24 cellular contexts compared by ENCODE assay signal in the genomic region with DNA sequence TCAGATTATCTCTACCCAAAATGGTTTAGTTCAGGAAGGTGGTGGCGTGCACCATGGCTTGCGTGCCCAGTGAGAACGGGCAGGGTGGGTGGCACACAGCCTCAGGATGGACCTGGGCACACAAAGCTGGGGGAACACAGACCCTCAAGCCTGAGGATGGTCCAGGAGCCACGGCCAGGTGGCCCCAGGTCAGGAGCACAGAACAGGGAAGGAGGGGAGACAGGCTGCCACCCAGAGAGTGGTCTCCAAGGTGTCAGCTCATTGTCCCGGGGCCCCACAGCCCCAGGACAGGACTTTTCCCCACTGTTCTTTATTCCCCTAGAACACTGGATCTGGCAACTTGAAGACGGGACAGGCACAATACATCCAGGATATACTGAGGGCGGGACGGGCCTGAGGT.
"Had no signal": no experiment of that assay in that cellular context is flagged by ENCODE, and none has a peak within 500 bp of the region (broad histone marks: within the 10 kb centered on the region; RNA-seq: fewer than 3 reads in every experiment).

No MANE protein-coding gene starts in this region.

- H3K36me3 ChIP-seq: ovary, right lobe of liver, sigmoid colon, stomach, thoracic aorta, thyroid gland, tibial nerve, upper lobe of right lung, vagina had no signal

- DNase-seq: naive B cell; naive thymus-derived CD8-positive, alpha-beta T cell; nephron progenitor cell; occipital lobe; ovary; posterior cingulate gyrus; psoas muscle; right cardiac atrium; right lobe of liver; sigmoid colon; small intestine; stimulated activated CD4-positive, alpha-beta T cell treated with anti-CD3 and anti-CD28 coated beads, Interleukin-15, amount 100 ng/mL, for 24 hours; stimulated activated CD4-positive, alpha-beta T cell treated with anti-CD3 and anti-CD28 coated beads, Interleukin-2, amount 100 ng/mL, for 24 hours; stimulated activated CD4-positive, alpha-beta T cell treated with anti-CD3 and anti-CD28 coated beads, Interleukin-2, amount 100 ng/mL, for 48 hours; stimulated activated CD4-positive, alpha-beta T cell treated with anti-CD3 and anti-CD28 coated beads, Interleukin-4, amount 100 ng/mL, for 24 hours; stimulated activated naive B cell treated with anti-CD40 and anti-IgM and Interleukin-4, amounts not matched to agents 10 μg/mL and 1 μg/mL and 100 μg/mL, for 72 hours; stimulated activated naive CD4-positive, alpha-beta T cell treated with Interleukin-2 at 50 U/mL for 16 hours; stomach; thyroid gland; upper lobe of right lung had no signal

- H3K4me3 ChIP-seq: ovary, psoas muscle, right lobe of liver, sigmoid colon, stomach, thoracic aorta, thyroid gland, tibial nerve, upper lobe of right lung, vagina had no signal

- H3K9ac ChIP-seq: parathyroid adenoma had no signal

- H3K9me3 ChIP-seq: ovary, psoas muscle, right lobe of liver, sigmoid colon, stomach, thoracic aorta, thyroid gland, tibial nerve, upper lobe of right lung, vagina had no signal

- H3K27ac ChIP-seq: ovary, parathyroid adenoma, psoas muscle, right lobe of liver, sigmoid colon, stomach, thoracic aorta, thyroid gland, tibial nerve, upper lobe of right lung, vagina had no signal

- H3K4me1 ChIP-seq: parathyroid adenoma, psoas muscle, sigmoid colon, stomach, tibial nerve, upper lobe of right lung, vagina had no signal

- H2AFZ ChIP-seq: parathyroid adenoma had no signal

- H3K27me3 ChIP-seq: ovary, right lobe of liver, thyroid gland, tibial nerve, vagina had no signal
